Comparison of ENCODE assay signal across 8 cellular contexts in the genomic region with DNA sequence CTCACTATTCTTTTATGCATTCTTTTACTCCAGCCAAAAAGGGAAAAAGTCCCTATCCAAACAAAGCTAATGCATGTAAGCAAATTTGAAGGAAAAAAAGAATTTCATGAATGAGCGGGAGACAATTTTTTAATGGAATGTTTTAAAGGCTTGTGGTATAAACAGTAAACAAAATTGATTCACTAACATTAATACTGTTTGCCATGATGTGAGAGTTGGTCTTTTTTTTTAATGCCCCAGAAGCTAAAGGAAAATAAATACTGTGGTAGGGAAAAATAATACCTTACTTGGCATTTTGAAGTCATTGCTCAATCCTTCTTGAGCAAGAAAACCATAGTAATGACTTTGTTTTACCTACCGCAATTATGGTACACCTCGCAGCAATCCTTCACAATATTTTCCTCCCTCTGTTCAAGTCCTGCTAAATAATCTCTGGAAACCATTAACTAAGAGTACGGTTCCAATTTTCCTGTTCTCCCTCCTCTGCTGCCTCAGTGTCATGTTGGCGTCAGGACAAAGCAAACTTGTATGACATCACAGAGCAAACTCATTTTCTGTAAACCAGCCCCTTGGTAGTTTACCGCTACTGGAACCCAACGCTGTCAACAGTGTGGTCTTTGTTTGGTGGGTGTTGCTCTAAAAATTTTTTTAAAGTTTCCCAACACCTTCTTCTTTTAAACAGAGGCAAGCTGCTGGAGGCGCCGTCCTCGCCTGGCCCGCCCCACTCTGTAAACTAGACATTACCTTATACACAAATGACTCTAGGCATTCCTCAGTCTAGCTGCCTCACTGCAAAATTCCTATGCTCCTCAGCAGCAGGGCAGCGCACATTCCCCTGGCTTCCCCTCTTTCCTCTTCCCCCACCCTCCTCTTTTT.
DNase-seq lines count a peak whose midpoint lies in the region; ATAC-seq and TF ChIP-seq lines count a peak whose summit lies in the region.

No MANE protein-coding gene starts in this region.

- H3K36me3 ChIP-seq in OCI-LY7 (ENCODE audit: insufficient read depth, low read length) (peaks cover 67% of the 10 kb centered on the region), mesenchymal stem cell (ENCODE audit: control insufficient read depth in 1 of 2, insufficient read depth in 2 of 2, low read depth in 1 of 2, low read length in 2 of 2) (no peaks in the 10 kb centered on the region), vagina (no peaks in the 10 kb centered on the region)

- H3K27me3 ChIP-seq in mesenchymal stem cell (ENCODE audit: control insufficient read depth in 1 of 2, insufficient read depth in 1 of 2, low read length in 2 of 2): no peaks in the 10 kb centered on the region
- H3K27me3 ChIP-seq in vagina: no peaks in the 10 kb centered on the region

- no peaks in the 10 kb centered on the region for H3K79me1 ChIP-seq in mesenchymal stem cell (replicated peaks; ENCODE audit: low read length, poor library complexity, severe bottlenecking)

- H2BK12ac ChIP-seq in mesenchymal stem cell (ENCODE audit: low read length in 2 of 2): peak overlapping the region; percentile 28 to 65

- H2BK15ac ChIP-seq in mesenchymal stem cell (ENCODE audit: low read depth, poor library complexity, severe bottlenecking): no peak overlapping the region

- ATAC-seq in HG03565 (IDR thresholded peaks at IDR 0.05; ENCODE audit: unreplicated experiment) (no peak), GM19455 (IDR thresholded peaks at IDR 0.05; ENCODE audit: unreplicated experiment) (no peak)

- peak; percentile 61 for DNase-seq in DMS53 treated with DMSO at 0.1 percent for 48 hours (lab: John Stamatoyannopoulos, UW; ENCODE audit: unreplicated experiment)
- DNase-seq in OCI-LY7 (ENCODE audit: low spot score): no peak
- DNase-seq in dedifferentiated amniotic fluid mesenchymal stem cell (ENCODE audit: extremely low spot score): peak; percentile 43
- DNase-seq in mesenchymal stem cell: no peak
- DNase-seq in vagina (ENCODE audit: extremely low spot score in 2 of 2): peak in 1 of 2 donors; percentile 91
- DNase-seq in NK-92 (lab: John Stamatoyannopoulos, UW; ENCODE audit: unreplicated experiment): no peak

- CTCF ChIA-PET in OCI-LY7 (lab: Charles Lee; ENCODE audit: unreplicated experiment): interaction anchor here (0.6 kb wide), 1 partner anchor 226 kb away, joined by 3 read pairs; no protein-coding TSS in a partner anchor

- peak overlapping the region; percentile 29 to 60 for H3K18ac ChIP-seq in mesenchymal stem cell (ENCODE audit: low read depth in 1 of 2, low read length in 2 of 2)

- H3K9ac ChIP-seq in mesenchymal stem cell (ENCODE audit: low read length): peak overlapping the region; percentile 95

- intact Hi-C loops in OCI-LY7 (cut with micrococcal nuclease; ENCODE audit: unreplicated experiment) (loop anchor here (10.0 kb wide), 1 partner anchor 177 kb away; no protein-coding TSS in a partner anchor), vagina (cut with DNase I) (loop anchor here (5.0 kb wide), 2 partner anchors 121 to 396 kb away; no protein-coding TSS in a partner anchor)

- H2BK120ac ChIP-seq in mesenchymal stem cell (ENCODE audit: low read depth, low read length): peak overlapping the region; percentile 8

- 18% methylated on average over 9 of the region's 12 CpGs for WGBS in mesenchymal stem cell

- H3K9me3 ChIP-seq in OCI-LY7 (ENCODE audit: low read length) (peaks cover 4% of the 10 kb centered on the region; the same call in 1 of the 2 replicates), mesenchymal stem cell (ENCODE audit: control insufficient read depth, low read length) (peaks cover 1% of the 10 kb centered on the region), vagina (no peaks in the 10 kb centered on the region)

- H3K27ac ChIP-seq in OCI-LY7 (ENCODE audit: low read depth, low read length, poor library complexity, severe bottlenecking) (peak overlapping the region; percentile 60), mesenchymal stem cell (ENCODE audit: low read length, poor library complexity, severe bottlenecking) (peak overlapping the region; percentile 96), vagina (peak overlapping the region; percentile 85)

- no peaks in the 10 kb centered on the region for H3K9me2 ChIP-seq in OCI-LY7 (ENCODE audit: insufficient read depth, low read length)

- no TSS peak for BruUV-seq in OCI-LY7 (replicated peaks; lab: Mats Ljungman, UMichigan)

- H3K4me3 ChIP-seq in OCI-LY7 (ENCODE audit: low read depth, low read length, poor library complexity, severe bottlenecking): no peak overlapping the region
- H3K4me3 ChIP-seq in mesenchymal stem cell (ENCODE audit: insufficient read depth in 1 of 2, low read depth in 1 of 2, low read length in 2 of 2): peak overlapping the region in 1 of 2 experiments; percentile 72
- H3K4me3 ChIP-seq in vagina: peak overlapping the region in 1 of 2 donors; percentile 24

- peaks cover 100% of the 10 kb centered on the region for H3K79me2 ChIP-seq in OCI-LY7 (ENCODE audit: insufficient read depth, low read depth, low read length)

- H4K20me1 ChIP-seq in OCI-LY7 (ENCODE audit: insufficient read depth, low read length): peaks cover 15% of the 10 kb centered on the region; the same call in 1 of the 2 replicates

- peak overlapping the region; percentile 66 for H4K8ac ChIP-seq in mesenchymal stem cell (ENCODE audit: low read length)

- peak overlapping the region; percentile 73 for H2BK5ac ChIP-seq in mesenchymal stem cell (ENCODE audit: low read depth, low read length, poor library complexity, severe bottlenecking)

- H3K4me1 ChIP-seq in OCI-LY7 (ENCODE audit: insufficient read depth, low read length, poor library complexity, severe bottlenecking) (peaks cover 89% of the 10 kb centered on the region), mesenchymal stem cell (ENCODE audit: control insufficient read depth, insufficient read depth, low read depth, low read length) (peaks cover 12% of the 10 kb centered on the region), vagina (peaks cover 39% of the 10 kb centered on the region)

- POLR2A ChIA-PET in OCI-LY7 (lab: Charles Lee): interaction anchor here (0.6 to 2.1 kb wide), 11 partner anchors 8 to 58 kb away, joined by 3 to 5 read pairs (median 3); no protein-coding TSS in a partner anchor

- H3K23ac ChIP-seq in mesenchymal stem cell (ENCODE audit: low read length in 2 of 2): no peak overlapping the region

- no peak; the same call in 1 of the 2 replicates for TF ChIP-seq CTCF in OCI-LY7 (conservative IDR thresholded peaks at IDR 0.05; ENCODE audit: low read length)
- no peak for TF ChIP-seq CTCF in vagina (IDR thresholded peaks at IDR 0.05)

- H2AFZ ChIP-seq in OCI-LY7 (ENCODE audit: low read length) (no peak overlapping the region), mesenchymal stem cell (ENCODE audit: low read depth, low read length) (no peak overlapping the region)

- H3K14ac ChIP-seq in mesenchymal stem cell (ENCODE audit: low read length in 2 of 2): no peak overlapping the region

- TF ChIP-seq POLR2A in vagina (IDR thresholded peaks at IDR 0.05): no peak

- H2AK5ac ChIP-seq in mesenchymal stem cell (ENCODE audit: low read length, severe bottlenecking): no peak overlapping the region

- H3K4me2 ChIP-seq in OCI-LY7 (ENCODE audit: low read length): peak overlapping the region; percentile 76
- peak overlapping the region; percentile 8 for H3K4me2 ChIP-seq in mesenchymal stem cell (ENCODE audit: low read length, poor library complexity, severe bottlenecking)

- H4K91ac ChIP-seq in mesenchymal stem cell (ENCODE audit: low read length): no peak overlapping the region

- peak overlapping the region in 1 of 2 experiments; percentile 14 for H3K4ac ChIP-seq in mesenchymal stem cell (ENCODE audit: low read depth in 1 of 2, low read length in 2 of 2)

Comparison
In these comparisons a context has a peak if more than half of its experiments do, and no peak if none do; other contexts are left out.
1. DNase-seq: peak in DMS53 treated with DMSO at 0.1 percent for 48 hours (single experiment) and dedifferentiated amniotic fluid mesenchymal stem cell (single experiment); none in OCI-LY7 (single experiment), mesenchymal stem cell (single experiment) and NK-92 (single experiment).
2. Peak in every context shown above with its lines, with median percentiles within 50 percentile points of each other: H3K27ac ChIP-seq.